Comparison of ENCODE assay signal across 9 cellular contexts in genomic region chr20:59010995-59011873, GRCh38. TPM values are rescaled to one million over a fixed set of nuclear protein-coding genes. Genes with fewer than 3 reads are reported as not detected.
DNase-seq lines count a peak whose midpoint lies in the region; ATAC-seq, FAIRE-seq and TF ChIP-seq lines count a peak whose summit lies in the region.
"Had no signal": no experiment of that assay in that cellular context is flagged by ENCODE, and none has a peak within 500 bp of the region (broad histone marks: within the 10 kb centered on the region; RNA-seq: fewer than 3 reads in every experiment).

No MANE protein-coding gene starts in this region.

- H3K9ac ChIP-seq in kidney (ENCODE audit: low read length in 2 of 2), result no peak overlapping the region

- H3K4me3 ChIP-seq in heart right ventricle, result peak overlapping the region in 5 of 10 donors; percentile 12 to 34 (median 18)
- no peak overlapping the region for H3K4me3 ChIP-seq in astrocyte of the cerebellum (ENCODE audit: low read depth, low read length)
- H3K4me3 ChIP-seq in kidney (ENCODE audit: low read length in 2 of 2), result peak overlapping the region in 1 of 2 donors; percentile 12

- FAIRE-seq in kidney (lab: Jason Lieb, UNC) (no peak), urothelium cell line (lab: Jason Lieb, UNC) (peak; percentile 56)

- H3K27me3 ChIP-seq in heart right ventricle, result no peaks in the 10 kb centered on the region

- H3K27ac ChIP-seq in heart right ventricle, result peak overlapping the region in 9 of 10 donors; percentile 7 to 81 (median 59)
- peak overlapping the region in 1 of 2 donors; percentile 46 for H3K27ac ChIP-seq in kidney (ENCODE audit: low read depth in 2 of 2, low read length in 2 of 2)

- ATAC-seq in heart right ventricle, result peak in 5 of 8 donors; percentile 2 to 36 (median 34)
- no peak for ATAC-seq in Right ventricle myocardium inferior
- no peak for ATAC-seq in GM21447 (IDR thresholded peaks at IDR 0.05; ENCODE audit: unreplicated experiment)
- ATAC-seq in HG02973 (IDR thresholded peaks at IDR 0.05; ENCODE audit: unreplicated experiment), result no peak

- H3K9me3 ChIP-seq in heart right ventricle (no peaks in the 10 kb centered on the region), kidney (ENCODE audit: control insufficient read depth in 1 of 2, low read length in 2 of 2) (no peaks in the 10 kb centered on the region)

- H3K36me3 ChIP-seq in heart right ventricle (no peaks in the 10 kb centered on the region), kidney (ENCODE audit: control insufficient read depth in 1 of 2, insufficient read depth in 2 of 2, low read length in 2 of 2) (no peaks in the 10 kb centered on the region)

- in situ Hi-C loops in astrocyte of the cerebellum (cut with HindIII; ENCODE audit: low sequenced_read_pairs), result no loop called here

- DNase-seq in heart right ventricle, result peak in 1 of 2 donors; percentile 64
- no peak for DNase-seq in Right ventricle myocardium inferior (ENCODE audit: missing footprints)
- peak; percentile 89 for DNase-seq in astrocyte of the cerebellum (ENCODE audit: low read depth)
- peak; percentile 78 for DNase-seq in kidney
- DNase-seq in urothelium cell line (ENCODE audit: low spot score), result peak; percentile 89
- DNase-seq in SHP77 treated with DMSO at 0.1 percent for 48 hours (lab: John Stamatoyannopoulos, UW), result no peak

- intact Hi-C loops in heart right ventricle (cut with DNase I), result loop anchor here in 1 of 10 donors (10.0 kb wide), 1 partner anchor 116 kb away; no protein-coding TSS in a partner anchor
- intact Hi-C loops in Right ventricle myocardium inferior (cut with DNase I), result no loop called here
- intact Hi-C loops in kidney (cut with DNase I), result no loop called here

- 49 to 61% methylated on average over 17 of the region's 17 CpGs for WGBS in heart right ventricle, 2 donors

- H3K4me1 ChIP-seq in heart right ventricle, result peaks cover 4 to 62% (median 37%) of the 10 kb centered on the region in 9 donors
- H3K4me1 ChIP-seq in kidney (ENCODE audit: control insufficient read depth in 1 of 2, insufficient read depth in 1 of 2, low read depth in 1 of 2, low read length in 2 of 2), result peaks cover 5 to 9% of the 10 kb centered on the region in 2 donors

- TF ChIP-seq CTCF in heart right ventricle (IDR thresholded peaks at IDR 0.05) (no peak), astrocyte of the cerebellum (IDR thresholded peaks at IDR 0.05; ENCODE audit: low read depth, low read length, missing control alignments) (no peak), kidney (IDR thresholded peaks at IDR 0.05; ENCODE audit: borderline replicate concordance, extremely low read depth, insufficient read depth) (no peak)

RNA-seq across cellular contexts. Expression of gene CTSZ, which starts 4.2 kb away (rescaled TPM):
- 100 to 1,000 TPM in 8 of 10 donors, 10 to 100 TPM in 2; 87.9 to 278 (median 124) TPM for total RNA-seq in heart right ventricle
- 100 to 1,000 TPM in 1 of 2 donors, 10 to 100 TPM in 1; 83.9 to 135 TPM for polyA plus RNA-seq in heart right ventricle
- 138 TPM for total RNA-seq in Right ventricle myocardium inferior
- total RNA-seq in kidney, result 200 TPM
- 234 TPM for polyA plus RNA-seq in kidney (ENCODE audit: insufficient read depth, low read depth, low replicate concordance)

RNA-seq across cellular contexts. Expression of gene TUBB1, which starts 8.0 kb away (rescaled TPM):
- total RNA-seq in heart right ventricle, result under 1 TPM in 8 of 10 donors, not detected in 2; 0.17 to 0.38 (median 0.21) TPM
- polyA plus RNA-seq in heart right ventricle, result under 1 TPM; 0.07 to 0.13 TPM
- 0.27 TPM for total RNA-seq in Right ventricle myocardium inferior
- total RNA-seq in kidney, result not detected
- 0.17 TPM for polyA plus RNA-seq in kidney (ENCODE audit: insufficient read depth, low read depth, low replicate concordance)
- total RNA-seq: T-helper 1 cell treated with Interleukin-12 subunit alpha and Interleukin-12 subunit beta and Interleukin-4 antibody, amounts not matched to agents 30 ng/mL and 1 ng/mL, for 36 hours had no signal

RNA-seq across cellular contexts. Expression of gene ATP5F1E, which starts 20.9 kb away (rescaled TPM):
- 100 to 1,000 TPM; 105 to 155 (median 121) TPM for total RNA-seq in heart right ventricle
- 10 to 100 TPM; 84.7 to 96.7 TPM for polyA plus RNA-seq in heart right ventricle
- total RNA-seq in Right ventricle myocardium inferior, result 132 TPM
- 67.7 TPM for total RNA-seq in kidney
- polyA plus RNA-seq in kidney (ENCODE audit: insufficient read depth, low read depth, low replicate concordance), result 251 TPM

RNA-seq across cellular contexts. Expression of gene NELFCD, which starts 30.2 kb away (rescaled TPM):
- total RNA-seq in heart right ventricle (10 to 100 TPM; 23.2 to 40.5 (median 31.1) TPM), Right ventricle myocardium inferior (30.6 TPM), kidney (50.2 TPM)
- polyA plus RNA-seq in heart right ventricle (10 to 100 TPM; 22.8 to 48.1 TPM), kidney (ENCODE audit: insufficient read depth, low read depth, low replicate concordance) (63.4 TPM)

RNA-seq across cellular contexts. Expression of gene PRELID3B, which starts 31.4 kb away (rescaled TPM):
- total RNA-seq in heart right ventricle, result 10 to 100 TPM; 41.4 to 55.9 (median 47.5) TPM
- 10 to 100 TPM; 11.5 to 26.1 TPM for polyA plus RNA-seq in heart right ventricle
- 45.7 TPM for total RNA-seq in Right ventricle myocardium inferior
- total RNA-seq in kidney, result 38.5 TPM
- 26.4 TPM for polyA plus RNA-seq in kidney (ENCODE audit: insufficient read depth, low read depth, low replicate concordance)

Comparison
In these comparisons a context has a peak if more than half of its experiments do, and no peak if none do; other contexts are left out.
1. ATAC-seq: peak in heart right ventricle (5 of 8); none in Right ventricle myocardium inferior (single experiment), GM21447 (single experiment) and HG02973 (single experiment).
2. DNase-seq: peak in astrocyte of the cerebellum (single experiment), kidney (single experiment) and urothelium cell line (single experiment); none in Right ventricle myocardium inferior (single experiment) and SHP77 treated with DMSO at 0.1 percent for 48 hours (single experiment).